In the genomic region with DNA sequence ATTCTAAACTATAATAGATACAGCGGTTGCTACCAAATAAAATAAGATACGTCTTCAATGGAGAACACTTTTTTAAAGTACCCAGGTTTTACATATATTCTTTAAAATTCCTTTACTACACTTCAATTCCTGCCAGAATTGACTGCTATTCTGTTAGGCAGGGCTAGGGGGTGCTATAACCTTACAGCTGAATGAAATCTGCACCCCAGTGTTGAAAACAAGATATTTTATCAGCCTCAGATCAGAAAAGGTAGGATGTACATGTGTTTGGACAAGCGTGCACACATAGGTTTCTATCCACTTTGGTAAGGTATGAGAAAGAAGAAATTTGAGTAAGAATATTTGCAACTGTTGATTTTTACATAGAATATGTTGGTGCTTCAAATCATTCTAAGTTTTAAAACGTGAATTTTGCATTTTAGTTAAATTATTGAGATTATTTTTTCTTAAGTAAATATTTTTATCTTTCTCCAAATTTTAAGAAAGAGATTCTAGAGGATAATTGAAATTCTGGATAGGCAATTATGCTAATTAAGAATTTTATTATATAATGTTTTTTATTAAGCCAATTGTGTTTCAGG, we compare ENCODE assay signal across 8 cellular contexts.
DNase-seq lines count a peak whose midpoint lies in the region; ATAC-seq and TF ChIP-seq lines count a peak whose summit lies in the region.

No MANE protein-coding gene starts in this region.

- H3K9me3 ChIP-seq in A673 (ENCODE audit: low read depth, low read length, poor library complexity, severe bottlenecking) = no peaks in the 10 kb centered on the region

- no peaks in the 10 kb centered on the region for H3K27me3 Mint-ChIP-seq in activated CD8-positive, alpha-beta T cell treated with anti-CD3 and anti-CD28 coated beads, Interleukin-2, amount 10 ng/mL, durations not matched to agents 7 days and 5 days (ENCODE audit: low read depth)

- intact Hi-C loops in A673 (cut with micrococcal nuclease; ENCODE audit: unreplicated experiment) = loop anchor here (5.0 to 10.0 kb wide), 5 partner anchors 178 to 720 kb away; no protein-coding TSS in a partner anchor

- TF ChIP-seq CTCF in A673 (conservative IDR thresholded peaks at IDR 0.05; ENCODE audit: low read depth, low read length) (peak; percentile 96), GM12874 (IDR thresholded peaks at IDR 0.05; ENCODE audit: insufficient read depth, low read depth, low read length) (peak; percentile 73), kidney epithelial cell (IDR thresholded peaks at IDR 0.05; ENCODE audit: insufficient read depth, low read length, poor library complexity, severe bottlenecking) (peak; percentile 92)

- no TSS peak for BruUV-seq in A673 (replicated peaks; lab: Mats Ljungman, UMichigan)

- no peaks in the 10 kb centered on the region for H3K4me1 Mint-ChIP-seq in activated CD8-positive, alpha-beta T cell treated with anti-CD3 and anti-CD28 coated beads, Interleukin-2, amount 10 ng/mL, durations not matched to agents 7 days and 5 days (ENCODE audit: low read depth)

- H3K36me3 Mint-ChIP-seq in activated CD8-positive, alpha-beta T cell treated with anti-CD3 and anti-CD28 coated beads, Interleukin-2, amount 10 ng/mL, durations not matched to agents 7 days and 5 days (ENCODE audit: low read depth) = no peaks in the 10 kb centered on the region

- POLR2A ChIA-PET in A673 (lab: Charles Lee; ENCODE audit: low non-redundant PET) = no interaction called here
- POLR2A ChIA-PET in activated CD8-positive, alpha-beta T cell treated with anti-CD3 and anti-CD28 coated beads, Interleukin-2, amount 10 ng/mL, durations not matched to agents 7 days and 5 days (lab: Charles Lee) = no interaction called here

- H3K27me3 ChIP-seq in A673 (replicated peaks; ENCODE audit: insufficient read depth, low read depth, low read length, poor library complexity) = no peaks in the 10 kb centered on the region
- H3K27me3 ChIP-seq in kidney epithelial cell (ENCODE audit: control insufficient read depth, insufficient read depth, low read length) = no peaks in the 10 kb centered on the region

- CTCF ChIA-PET in A673 (lab: Charles Lee) = no interaction called here
- CTCF ChIA-PET in activated CD8-positive, alpha-beta T cell treated with anti-CD3 and anti-CD28 coated beads, Interleukin-2, amount 10 ng/mL, durations not matched to agents 7 days and 5 days (lab: Charles Lee) = no interaction called here

- H3K4me1 ChIP-seq in A673 (ENCODE audit: insufficient read depth, low read length, poor library complexity, severe bottlenecking) = no peaks in the 10 kb centered on the region

- ATAC-seq in HG02623 (IDR thresholded peaks at IDR 0.05; ENCODE audit: unreplicated experiment) = peak; percentile 83
- ATAC-seq in activated CD8-positive, alpha-beta T cell treated with anti-CD3 and anti-CD28 coated beads, Interleukin-2, amount 10 ng/mL, durations not matched to agents 7 days and 5 days = no peak

- H3K27ac ChIP-seq in A673 (ENCODE audit: low read depth, low read length, poor library complexity, severe bottlenecking) = no peak overlapping the region

- H3K4me3 ChIP-seq in A673 (ENCODE audit: low read depth, low read length, poor library complexity, severe bottlenecking) (no peak overlapping the region), kidney epithelial cell (ENCODE audit: low read depth, low read length) (no peak overlapping the region)

- no peaks in the 10 kb centered on the region for H3K9me3 Mint-ChIP-seq in activated CD8-positive, alpha-beta T cell treated with anti-CD3 and anti-CD28 coated beads, Interleukin-2, amount 10 ng/mL, durations not matched to agents 7 days and 5 days (ENCODE audit: insufficient read depth)

- no peaks in the 10 kb centered on the region for H3K36me3 ChIP-seq in A673 (ENCODE audit: insufficient read depth, low read length, poor library complexity, severe bottlenecking)
- no peaks in the 10 kb centered on the region for H3K36me3 ChIP-seq in kidney epithelial cell (ENCODE audit: control insufficient read depth, insufficient read depth, low read length)

- DNase-seq in A673 (ENCODE audit: low spot score) (peak; percentile 65), NCI-H2029 treated with DMSO at 0.1 percent for 48 hours (lab: John Stamatoyannopoulos, UW) (peak; percentile 43), kidney epithelial cell (ENCODE audit: low read depth) (peak; percentile 5), NCI-H187 treated with DMSO at 0.1 percent for 48 hours (lab: John Stamatoyannopoulos, UW) (no peak)
- DNase-seq in activated CD8-positive, alpha-beta T cell treated with anti-CD3 and anti-CD28 coated beads, Interleukin-2, amount 10 ng/mL, durations not matched to agents 7 days and 5 days = peak; percentile 20
- DNase-seq in stimulated activated CD4-positive, alpha-beta T cell treated with anti-CD3 and anti-CD28 coated beads, Interleukin-2, amount 100 ng/mL, for 48 hours = no peak

- no peak overlapping the region for H3K4me3 Mint-ChIP-seq in activated CD8-positive, alpha-beta T cell treated with anti-CD3 and anti-CD28 coated beads, Interleukin-2, amount 10 ng/mL, durations not matched to agents 7 days and 5 days

- H3K27ac Mint-ChIP-seq in activated CD8-positive, alpha-beta T cell treated with anti-CD3 and anti-CD28 coated beads, Interleukin-2, amount 10 ng/mL, durations not matched to agents 7 days and 5 days = no peak overlapping the region

Comparison
In these comparisons a context has a peak if more than half of its experiments do, and no peak if none do; other contexts are left out.
1. DNase-seq: peak in A673 (single experiment), NCI-H2029 treated with DMSO at 0.1 percent for 48 hours (single experiment), activated CD8-positive, alpha-beta T cell treated with anti-CD3 and anti-CD28 coated beads, Interleukin-2, amount 10 ng/mL, durations not matched to agents 7 days and 5 days (single experiment) and kidney epithelial cell (single experiment); none in NCI-H187 treated with DMSO at 0.1 percent for 48 hours (single experiment) and stimulated activated CD4-positive, alpha-beta T cell treated with anti-CD3 and anti-CD28 coated beads, Interleukin-2, amount 100 ng/mL, for 48 hours (0 of 2).
2. Peak in every context shown above with its lines, with median percentiles within 50 percentile points of each other: CTCF ChIP-seq.